In the genomic region with DNA sequence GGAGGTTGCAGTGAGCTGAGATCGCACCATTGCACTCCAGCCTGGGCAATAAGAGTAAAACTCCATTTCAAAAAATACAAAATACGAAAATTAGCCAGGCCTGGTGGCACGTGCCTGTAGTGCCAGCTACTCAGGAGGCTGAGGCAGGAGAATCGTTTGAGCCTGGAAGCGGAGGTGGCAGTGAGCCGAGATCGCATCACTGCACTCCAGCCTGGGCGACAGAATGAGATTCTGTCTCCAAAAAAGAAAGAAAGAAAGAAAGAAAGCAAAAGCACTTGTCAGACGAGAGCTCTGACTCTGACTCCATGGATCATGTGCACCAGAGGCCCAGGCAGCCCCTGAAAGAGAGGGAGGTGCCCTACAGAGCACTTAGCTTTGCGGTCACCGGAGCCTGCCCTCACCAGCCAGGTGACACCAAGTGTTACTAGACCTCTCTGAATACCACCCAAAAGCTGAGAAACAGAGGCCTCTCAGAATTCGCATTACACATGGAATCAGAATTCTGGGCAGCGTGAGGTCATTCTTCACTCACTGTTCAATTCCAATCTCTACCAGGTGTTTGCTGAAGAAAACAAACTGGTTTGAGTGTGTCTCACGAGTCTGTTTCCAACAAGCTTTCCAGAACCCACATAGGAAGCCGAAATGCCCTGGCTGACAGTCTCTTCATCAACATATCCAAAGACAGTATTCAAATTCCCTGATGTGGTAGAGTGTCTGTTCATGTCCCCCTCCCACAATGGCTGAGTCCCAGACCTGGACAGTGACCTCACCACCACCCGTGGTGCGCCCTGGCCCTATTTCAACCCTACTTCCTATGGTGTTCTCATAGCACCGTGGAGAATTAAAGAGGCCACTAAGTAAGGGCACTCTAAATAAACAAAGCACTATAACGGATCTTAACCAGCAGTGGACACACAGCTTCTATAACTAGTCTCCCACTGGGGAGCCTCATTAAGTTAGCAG, we compare ENCODE assay signal across 7 cellular contexts. TPM values are rescaled to one million over a fixed set of nuclear protein-coding genes. Genes with fewer than 3 reads are reported as not detected.
A peak's percentile ranks its signal among the peaks of the same experiment; 100 is the strongest.
DNase-seq lines count a peak whose midpoint lies in the region; ATAC-seq, FAIRE-seq and TF ChIP-seq lines count a peak whose summit lies in the region.

No MANE protein-coding gene starts in this region.

- no peak overlapping the region for H2AFZ ChIP-seq in neural progenitor cell (replicated peaks)

- H3K9me3 ChIP-seq in Panc1 (ENCODE audit: control insufficient read depth, insufficient read depth, low read depth, low read length) = no peaks in the 10 kb centered on the region
- no peaks in the 10 kb centered on the region for H3K9me3 ChIP-seq in neural progenitor cell (ENCODE audit: low read depth)

- H3K27me3 Mint-ChIP-seq in neural progenitor cell (ENCODE audit: insufficient read depth, low read depth) = peaks cover 4% of the 10 kb centered on the region

- intact Hi-C loops in Panc1 (cut with micrococcal nuclease; ENCODE audit: unreplicated experiment) = no loop called here

- peaks cover 53% of the 10 kb centered on the region for H3K79me2 ChIP-seq in neural progenitor cell (ENCODE audit: low read depth)

- H3K27ac Mint-ChIP-seq in neural progenitor cell = no peak overlapping the region

- peak overlapping the region; percentile 98 for H3K4me3 Mint-ChIP-seq in neural progenitor cell

- FAIRE-seq in H54 (lab: Jason Lieb, UNC) = no peak

- H3K36me3 Mint-ChIP-seq in neural progenitor cell = peaks cover 9% of the 10 kb centered on the region

- H4K20me1 ChIP-seq in neural progenitor cell (ENCODE audit: low read depth) = peaks cover 22% of the 10 kb centered on the region

- H3K9me3 Mint-ChIP-seq in neural progenitor cell = no peaks in the 10 kb centered on the region

- 0 out of 2 replicates have a peak, but pooled peaks have one; percentile 18 for ATAC-seq in Panc1

- TF ChIP-seq CTCF in Panc1 (IDR thresholded peaks at IDR 0.05) = no peak
- TF ChIP-seq CTCF in epithelial cell of esophagus (IDR thresholded peaks at IDR 0.05; ENCODE audit: insufficient read depth, low read depth, low read length, missing control alignments) = no peak
- TF ChIP-seq CTCF in neural progenitor cell (IDR thresholded peaks at IDR 0.05) = no peak

- peak overlapping the region; percentile 91 to 97 for H3K4me3 ChIP-seq in Panc1 (ENCODE audit: low read depth in 2 of 2, low read length in 2 of 2)
- peak overlapping the region; percentile 85 for H3K4me3 ChIP-seq in epithelial cell of esophagus (ENCODE audit: low read length)
- peak overlapping the region; percentile 80 for H3K4me3 ChIP-seq in neural progenitor cell

- H3F3A ChIP-seq in neural progenitor cell (ENCODE audit: low read depth) = peaks cover 6% of the 10 kb centered on the region

- H3K27ac ChIP-seq in Panc1 (ENCODE audit: low read length) (peak overlapping the region; percentile 98), neural progenitor cell (no peak overlapping the region)

- H3K9ac ChIP-seq in neural progenitor cell = no peak overlapping the region

- POLR2A ChIA-PET in Panc1 (lab: Charles Lee) = interaction anchor here (0.5 kb wide), 1 partner anchor 404 kb away, joined by 5 read pairs; no protein-coding TSS in a partner anchor

- peak; percentile 63 for DNase-seq in H54 (ENCODE audit: insufficient read length, low spot score)
- DNase-seq in Panc1 (ENCODE audit: low read depth, low spot score) = no peak
- peak; percentile 66 for DNase-seq in epithelial cell of esophagus (ENCODE audit: low read depth)
- no peak for DNase-seq in neural progenitor cell (ENCODE audit: low spot score)
- no peak for DNase-seq in NK-92 treated with Interleukin-12 subunit alpha and Interleukin-12 subunit beta, amount 100 ng/mL, for 24 hours (lab: John Stamatoyannopoulos, UW)
- DNase-seq in H4 (ENCODE audit: low spot score) = no peak
- no peak for DNase-seq in NCI-H748 (lab: John Stamatoyannopoulos, UW; ENCODE audit: unreplicated experiment)

- H3K4me1 ChIP-seq in Panc1 (ENCODE audit: control insufficient read depth, insufficient read depth, low read length) (peaks cover 3% of the 10 kb centered on the region; the same call in 1 of the 2 replicates), neural progenitor cell (peaks cover 9% of the 10 kb centered on the region)

- no peak for TF ChIP-seq POLR2A in H54 (IDR thresholded peaks at IDR 0.05; ENCODE audit: low read depth, low read length)

- H3K4me1 Mint-ChIP-seq in neural progenitor cell = peaks cover 21% of the 10 kb centered on the region

- H3K27me3 ChIP-seq in Panc1 (ENCODE audit: control insufficient read depth, insufficient read depth, low read length) = no peaks in the 10 kb centered on the region
- H3K27me3 ChIP-seq in neural progenitor cell = no peaks in the 10 kb centered on the region

- in situ Hi-C loops in Panc1 (cut with HindIII; ENCODE audit: low pct_unique_long_range_greater_than_20kb, low sequenced_read_pairs) = no loop called here

- CTCF ChIA-PET in Panc1 (lab: Charles Lee) = no interaction called here

- BruUV-seq in Panc1 (replicated peaks; lab: Mats Ljungman, UMichigan) = no TSS peak

- H3K4me2 ChIP-seq in neural progenitor cell = peak overlapping the region; percentile 94

- H3K36me3 ChIP-seq in Panc1 (ENCODE audit: control insufficient read depth, insufficient read depth, low read length) = peaks cover 4% of the 10 kb centered on the region
- H3K36me3 ChIP-seq in neural progenitor cell = no peaks in the 10 kb centered on the region

RNA-seq across cellular contexts. Expression of a gene that starts 1.5 kb away (rescaled TPM):
- total RNA-seq in Panc1 (2021; ENCODE audit: unreplicated experiment) (71.6 TPM), neural progenitor cell (ENCODE audit: low replicate concordance) (16.3 and 30.1 TPM in 2 replicates)
- polyA plus RNA-seq in Panc1 (2012; ENCODE audit: insufficient read length) = 46.8 TPM
- total RNA-seq in H4 (2014; rRNA removed; shearing (Covaris generic)) = 13.3 and 15.6 TPM in 2 replicates

RNA-seq across cellular contexts. Expression of a gene that starts 29.4 kb away (rescaled TPM):
- total RNA-seq in Panc1 (2021; ENCODE audit: unreplicated experiment) (4.2 TPM), neural progenitor cell (ENCODE audit: low replicate concordance) (0.22 and 1.2 TPM in 2 replicates)
- polyA plus RNA-seq in Panc1 (2012; ENCODE audit: insufficient read length) = 2.4 TPM
- 1.5 and 1.6 TPM in 2 replicates for total RNA-seq in H4 (2014; rRNA removed; shearing (Covaris generic))

RNA-seq across cellular contexts. Expression of a gene that starts 45.6 kb away (rescaled TPM):
- total RNA-seq in Panc1 (2021; ENCODE audit: unreplicated experiment) (73.6 TPM), neural progenitor cell (ENCODE audit: low replicate concordance) (99.8 and 113 TPM in 2 replicates)
- polyA plus RNA-seq in Panc1 (2012; ENCODE audit: insufficient read length) = 48.1 TPM
- total RNA-seq in H4 (2014; rRNA removed; shearing (Covaris generic)) = 254 and 293 TPM in 2 replicates

Comparison
In these comparisons a context has a peak if more than half of its experiments do, and no peak if none do; other contexts are left out.
1. DNase-seq: peak in H54 (single experiment) and epithelial cell of esophagus (single experiment); none in Panc1 (single experiment), neural progenitor cell (single experiment), NK-92 treated with Interleukin-12 subunit alpha and Interleukin-12 subunit beta, amount 100 ng/mL, for 24 hours (single experiment), H4 (single experiment) and NCI-H748 (single experiment).
2. Peak in every context shown above with its lines, with median percentiles within 50 percentile points of each other: H3K4me3 ChIP-seq.